In genomic region chr18:80104364-80104779, GRCh38 we compare ENCODE assay signal across 20 cellular contexts. TPM values are rescaled to one million over a fixed set of nuclear protein-coding genes. Genes with fewer than 3 reads are reported as not detected.
DNase-seq lines count a peak whose midpoint lies in the region; ATAC-seq and TF ChIP-seq lines count a peak whose summit lies in the region.
"Had no signal": no experiment of that assay in that cellular context is flagged by ENCODE, and none has a peak within 500 bp of the region (broad histone marks: within the 10 kb centered on the region; RNA-seq: fewer than 3 reads in every experiment).

No MANE protein-coding gene starts in this region.

- no peak for TF ChIP-seq RAD21 in SK-N-SH (IDR thresholded peaks at IDR 0.05; ENCODE audit: low read length)

- no peak overlapping the region for H2BK120ac ChIP-seq in mesenchymal stem cell (ENCODE audit: low read depth, low read length)

- H3K36me3 ChIP-seq in SK-N-SH (replicated peaks in 1 of 2; ENCODE audit: control insufficient read depth in 1 of 2, insufficient read depth in 2 of 2, low read length in 1 of 2) (no peaks in the 10 kb centered on the region), mesenchymal stem cell (ENCODE audit: control insufficient read depth in 1 of 2, insufficient read depth in 2 of 2, low read depth in 1 of 2, low read length in 2 of 2) (no peaks in the 10 kb centered on the region), thoracic aorta (no peaks in the 10 kb centered on the region)
- H3K36me3 ChIP-seq: lower lobe of right lung, WERI-Rb-1 had no signal

- H3K23ac ChIP-seq in mesenchymal stem cell (ENCODE audit: low read length in 2 of 2), result no peak overlapping the region

- H3K4me1 ChIP-seq in SK-N-SH (ENCODE audit: control insufficient read depth in 1 of 2, insufficient read depth in 2 of 2, low read depth in 1 of 2, low read length in 1 of 2), result no peaks in the 10 kb centered on the region
- H3K4me1 ChIP-seq in mesenchymal stem cell (ENCODE audit: control insufficient read depth, insufficient read depth, low read depth, low read length), result peaks cover 6% of the 10 kb centered on the region
- peaks cover 6 to 14% of the 10 kb centered on the region in 2 donors for H3K4me1 ChIP-seq in thoracic aorta (ENCODE audit: control insufficient read depth in 1 of 2, low read depth in 2 of 2)
- H3K4me1 ChIP-seq: lower lobe of right lung had no signal

- H4K91ac ChIP-seq in mesenchymal stem cell (ENCODE audit: low read length), result peak overlapping the region; percentile 19

- H3K18ac ChIP-seq in mesenchymal stem cell (ENCODE audit: low read depth in 1 of 2, low read length in 2 of 2), result peak overlapping the region; percentile 61 to 79

- H2AFZ ChIP-seq in SK-N-SH (ENCODE audit: low read depth) (no peak overlapping the region), mesenchymal stem cell (ENCODE audit: low read depth, low read length) (peak overlapping the region; percentile 75)
- H2AFZ ChIP-seq: GM23248 had no signal

- H2BK15ac ChIP-seq in mesenchymal stem cell (ENCODE audit: low read depth, poor library complexity, severe bottlenecking), result no peak overlapping the region

- H2AK5ac ChIP-seq in mesenchymal stem cell (ENCODE audit: low read length, severe bottlenecking), result no peak overlapping the region

- H3K9me3 ChIP-seq in SK-N-SH, result no peaks in the 10 kb centered on the region
- H3K9me3 ChIP-seq in mesenchymal stem cell (ENCODE audit: control insufficient read depth, low read length), result no peaks in the 10 kb centered on the region
- H3K9me3 ChIP-seq in thoracic aorta, result no peaks in the 10 kb centered on the region
- H3K9me3 ChIP-seq: lower lobe of right lung had no signal

- no peak for DNase-seq in SK-N-SH
- DNase-seq in choroid plexus epithelial cell (ENCODE audit: low read depth), result peak; percentile 45
- DNase-seq in mesenchymal stem cell, result peak; percentile 56
- no peak for DNase-seq in thoracic aorta (ENCODE audit: low spot score)
- no peak for DNase-seq in cerebellar nuclear complex (lab: John Stamatoyannopoulos, UW)
- DNase-seq: DMS53; GM23248; lower lobe of right lung; NCI-H1417 treated with DMSO at 0.1 percent for 48 hours; NCI-H226; occipital lobe; small intestine; stimulated activated naive CD8-positive, alpha-beta T cell treated with anti-CD3 and anti-CD28 coated beads, Interleukin-15, Interleukin-2, amounts not matched to agents 100 U/mL and 50 U/mL, for 24 hours; WERI-Rb-1 had no signal

- no peaks in the 10 kb centered on the region for H3K27me3 ChIP-seq in SK-N-SH (ENCODE audit: insufficient read depth)
- no peaks in the 10 kb centered on the region for H3K27me3 ChIP-seq in mesenchymal stem cell (ENCODE audit: control insufficient read depth in 1 of 2, insufficient read depth in 1 of 2, low read length in 2 of 2)
- no peaks in the 10 kb centered on the region for H3K27me3 ChIP-seq in thoracic aorta (replicated peaks; ENCODE audit: insufficient read depth)

- H3K9me2 ChIP-seq in SK-N-SH, result no peaks in the 10 kb centered on the region

- H3K4me3 ChIP-seq in SK-N-SH (ENCODE audit: low read depth in 2 of 2, low read length in 1 of 2), result no peak overlapping the region
- no peak overlapping the region for H3K4me3 ChIP-seq in choroid plexus epithelial cell (ENCODE audit: low read depth, low read length)
- H3K4me3 ChIP-seq in mesenchymal stem cell (ENCODE audit: insufficient read depth in 1 of 2, low read depth in 1 of 2, low read length in 2 of 2), result no peak overlapping the region
- no peak overlapping the region for H3K4me3 ChIP-seq in thoracic aorta
- H3K4me3 ChIP-seq: GM23248, lower lobe of right lung had no signal

- H4K8ac ChIP-seq in mesenchymal stem cell (ENCODE audit: low read length), result peak overlapping the region; percentile 62

- H3K9ac ChIP-seq in SK-N-SH (no peak overlapping the region), mesenchymal stem cell (ENCODE audit: low read length) (no peak overlapping the region)
- H3K9ac ChIP-seq: GM23248, KMS-11 had no signal

- no peaks in the 10 kb centered on the region for H3K79me2 ChIP-seq in SK-N-SH (ENCODE audit: insufficient read depth)

- no peak for TF ChIP-seq CTCF in SK-N-SH (IDR thresholded peaks at IDR 0.05)
- TF ChIP-seq CTCF in choroid plexus epithelial cell (conservative IDR thresholded peaks at IDR 0.05; ENCODE audit: low read depth, low read length), result no peak
- no peak for TF ChIP-seq CTCF in thoracic aorta (IDR thresholded peaks at IDR 0.05)

- peaks cover 7% of the 10 kb centered on the region for H3F3A ChIP-seq in SK-N-SH (replicated peaks; ENCODE audit: insufficient read depth)

- WGBS in SK-N-SH (ENCODE audit: low lambda C conversion rate), result 40% methylated on average over 7 of the region's 7 CpGs
- WGBS in mesenchymal stem cell, result 15% methylated on average over 7 of the region's 7 CpGs

- CTCF ChIA-PET in SK-N-SH (lab: Yijun Ruan, JAX), result no interaction called here

- H3K79me1 ChIP-seq in mesenchymal stem cell (replicated peaks; ENCODE audit: low read length, poor library complexity, severe bottlenecking), result no peaks in the 10 kb centered on the region

- H3K27ac ChIP-seq in SK-N-SH (ENCODE audit: low read depth in 2 of 2, low read length in 1 of 2), result no peak overlapping the region
- no peak overlapping the region for H3K27ac ChIP-seq in mesenchymal stem cell (ENCODE audit: low read length, poor library complexity, severe bottlenecking)
- peak overlapping the region; percentile 40 to 76 for H3K27ac ChIP-seq in thoracic aorta
- H3K27ac ChIP-seq: 22Rv1, C4-2B, GM23248, KMS-11, lower lobe of right lung, WERI-Rb-1 had no signal

- H2BK5ac ChIP-seq in mesenchymal stem cell (ENCODE audit: low read depth, low read length, poor library complexity, severe bottlenecking), result no peak overlapping the region

- H4K20me1 ChIP-seq in SK-N-SH (ENCODE audit: insufficient read depth), result no peaks in the 10 kb centered on the region

- no peak for ATAC-seq in SK-N-SH treated with all-trans-retinoic acid at 6 μM for 48 hours
- no peak for ATAC-seq in thoracic aorta (ENCODE audit: insufficient number of reproducible peaks, low FRiP score, low read depth)
- ATAC-seq in HG03045 (IDR thresholded peaks at IDR 0.05; ENCODE audit: unreplicated experiment), result no peak
- no peak for ATAC-seq in HG02870 (IDR thresholded peaks at IDR 0.05; ENCODE audit: unreplicated experiment)
- ATAC-seq: lower lobe of right lung; stimulated activated naive CD8-positive, alpha-beta T cell treated with anti-CD3 and anti-CD28 coated beads, Interleukin-15, Interleukin-2, amounts not matched to agents 100 U/mL and 50 U/mL, for 24 hours had no signal

- POLR2A ChIA-PET in SK-N-SH (lab: Yijun Ruan, JAX), result no interaction called here

- H3K4me2 ChIP-seq in SK-N-SH (no peak overlapping the region), mesenchymal stem cell (ENCODE audit: low read length, poor library complexity, severe bottlenecking) (no peak overlapping the region)
- H3K4me2 ChIP-seq: KMS-11 had no signal

- peak overlapping the region in 1 of 2 experiments; percentile 24 for H3K4ac ChIP-seq in mesenchymal stem cell (ENCODE audit: low read depth in 1 of 2, low read length in 2 of 2)

- TF ChIP-seq EP300 in SK-N-SH (IDR thresholded peaks at IDR 0.05; ENCODE audit: borderline replicate concordance in 1 of 2, low read depth in 1 of 2, low read length in 1 of 2), result no peak

- H2BK12ac ChIP-seq in mesenchymal stem cell (ENCODE audit: low read length in 2 of 2), result peak overlapping the region; percentile 38 to 59

- H3K14ac ChIP-seq in mesenchymal stem cell (ENCODE audit: low read length in 2 of 2), result no peak overlapping the region

TF ChIP-seq in SK-N-SH, 30 proteins besides CTCF, POLR2A, EP300 and RAD21:
- TF ChIP-seq GATA2 (CRISPR knock-in tag; IDR thresholded peaks at IDR 0.05) (no peak), TCF12 (IDR thresholded peaks at IDR 0.05) (peak; percentile 35; the same call in 1 of the 2 replicates)

TF ChIP-seq in SK-N-SH treated with all-trans-retinoic acid at 6 μM for 48 hours, 23 proteins besides CTCF, POLR2A, EP300 and RAD21 (continues in another document):
- no peak for TF ChIP-seq ZNF8 (CRISPR knock-in tag; IDR thresholded peaks at IDR 0.05)
- TF ChIP-seq TCF4 (CRISPR knock-in tag; IDR thresholded peaks at IDR 0.05; ENCODE audit: borderline replicate concordance), result no peak
- TF ChIP-seq POU6F1 (CRISPR knock-in tag; IDR thresholded peaks at IDR 0.05; ENCODE audit: borderline replicate concordance, low read depth), result no peak
- no peak for TF ChIP-seq ARNTL (CRISPR knock-in tag; IDR thresholded peaks at IDR 0.05; ENCODE audit: borderline replicate concordance, low read depth)
- TF ChIP-seq ISL1 (CRISPR knock-in tag; IDR thresholded peaks at IDR 0.05), result no peak
- no peak for TF ChIP-seq ZNF70 (CRISPR knock-in tag; IDR thresholded peaks at IDR 0.05)
- TF ChIP-seq RARB (CRISPR knock-in tag; IDR thresholded peaks at IDR 0.05), result no peak
- no peak for TF ChIP-seq ZNF565 (CRISPR knock-in tag; conservative IDR thresholded peaks at IDR 0.05; ENCODE audit: low read depth)
- no peak for TF ChIP-seq CSRNP3 (CRISPR knock-in tag; IDR thresholded peaks at IDR 0.05)

RNA-seq across cellular contexts. Expression of gene ADNP2, which starts 4.7 kb away (rescaled TPM):
- 4.3 and 4.6 TPM in 2 replicates for polyA plus RNA-seq in SK-N-SH (2012; rRNA removed)
- 5.0 and 5.4 TPM in 2 replicates for polyA plus RNA-seq in SK-N-SH (2012; cell fraction: cytosol; rRNA removed)
- 10.7 and 12.3 TPM in 2 replicates for polyA plus RNA-seq in SK-N-SH (2012; cell fraction: nucleus; rRNA removed)
- 13.5 TPM for polyA plus RNA-seq in mesenchymal stem cell (2013, experiment 1 of 2)
- 14.4 TPM for polyA plus RNA-seq in mesenchymal stem cell (2013, experiment 2 of 2)
- 10 to 100 TPM; 15.6 to 21.6 TPM for total RNA-seq in thoracic aorta

Comparison
In these comparisons a context has a peak if more than half of its experiments do, and no peak if none do; other contexts are left out.
1. DNase-seq: peak in choroid plexus epithelial cell (single experiment) and mesenchymal stem cell (single experiment); none in SK-N-SH (single experiment), thoracic aorta (single experiment) and cerebellar nuclear complex (0 of 2).
2. H3K27ac ChIP-seq: peak in thoracic aorta (2 of 2); none in SK-N-SH (0 of 2) and mesenchymal stem cell (single experiment).